In the genomic region with DNA sequence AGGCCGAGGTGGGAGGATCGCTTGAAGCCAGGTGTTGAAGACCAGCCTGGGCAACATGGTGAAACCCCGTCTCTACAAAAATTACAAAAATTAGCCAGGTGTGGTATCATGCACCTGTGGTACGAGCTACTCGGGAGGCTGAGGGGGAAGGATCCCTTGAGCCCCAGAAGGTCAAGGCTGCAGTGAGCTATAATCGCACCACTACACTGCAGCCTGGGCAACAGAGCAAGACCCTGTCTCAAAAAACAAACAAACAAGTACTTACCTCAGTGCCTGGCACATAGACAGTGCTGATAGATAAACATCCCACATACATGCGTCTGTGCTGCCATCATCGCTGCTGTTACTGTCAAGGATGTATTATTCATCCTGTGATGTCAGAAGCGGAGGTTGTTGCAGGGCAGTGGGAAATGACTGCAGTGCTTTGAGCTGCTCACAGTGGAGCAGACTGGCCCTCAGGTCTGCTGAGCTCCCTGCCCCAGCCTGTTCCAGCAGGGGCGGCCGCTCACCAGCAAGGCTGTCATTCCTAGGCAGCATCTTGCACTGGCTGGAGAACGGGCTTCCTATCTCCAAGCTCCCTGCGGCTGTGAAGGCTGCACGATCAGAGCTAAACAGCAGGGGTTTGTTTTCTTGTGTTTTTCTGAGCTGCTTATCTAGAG, we compare ENCODE assay signal across 10 cellular contexts.
DNase-seq lines count a peak whose midpoint lies in the region; ATAC-seq and TF ChIP-seq lines count a peak whose summit lies in the region.
"Had no signal": no experiment of that assay in that cellular context is flagged by ENCODE, and none has a peak within 500 bp of the region (broad histone marks: within the 10 kb centered on the region; RNA-seq: fewer than 3 reads in every experiment).

No MANE protein-coding gene starts in this region.

- TF ChIP-seq CTCF in AG04449 (IDR thresholded peaks at IDR 0.05; ENCODE audit: insufficient read depth, low read length, missing control alignments) = no peak

- CTCF ChIA-PET in AG04449 (lab: Yijun Ruan, JAX) = interaction anchor here (0.5 kb wide), 1 partner anchor 53 kb away, joined by 3 read pairs; no protein-coding TSS in a partner anchor

- H3K27ac ChIP-seq in muscle layer of colon (ENCODE audit: low read depth, low read length) = peak overlapping the region; percentile 42

- no peak overlapping the region for H3K4me3 Mint-ChIP-seq in dendritic cell treated with granulocyte-macrophage colony-stimulating factor and Interleukin-4, amounts not matched to agents 40 ng/mL and 50 ng/mL, for 4 days

- POLR2A ChIA-PET in AG04449 (lab: Yijun Ruan, JAX) = interaction anchor here (0.7 to 1.0 kb wide), 2 partner anchors 14 to 44 kb away, joined by 3 read pairs; no protein-coding TSS in a partner anchor

- no peaks in the 10 kb centered on the region for H3K9me3 ChIP-seq in muscle layer of colon (ENCODE audit: low read length)

- H3K9ac ChIP-seq in muscle layer of colon (ENCODE audit: low read length) = no peak overlapping the region

- H3K27ac Mint-ChIP-seq in dendritic cell treated with granulocyte-macrophage colony-stimulating factor and Interleukin-4, amounts not matched to agents 40 ng/mL and 50 ng/mL, for 4 days = peak overlapping the region; percentile 45

- H3K27me3 Mint-ChIP-seq in dendritic cell treated with granulocyte-macrophage colony-stimulating factor and Interleukin-4, amounts not matched to agents 40 ng/mL and 50 ng/mL, for 4 days = no peaks in the 10 kb centered on the region

- no peaks in the 10 kb centered on the region for H3K36me3 ChIP-seq in muscle layer of colon (ENCODE audit: insufficient read depth, low read length)

- intact Hi-C loops in dendritic cell treated with granulocyte-macrophage colony-stimulating factor and Interleukin-4, amounts not matched to agents 40 ng/mL and 50 ng/mL, for 4 days (cut with micrococcal nuclease) = loop anchor here (5.0 kb wide), 1 partner anchor 37 kb away; no protein-coding TSS in a partner anchor

- peak; percentile 40 for DNase-seq in AG04449 (ENCODE audit: low read depth, low spot score)
- DNase-seq in HCEC 1CT = peak; percentile 62
- no peak for DNase-seq in COLO668 (lab: John Stamatoyannopoulos, UW; ENCODE audit: unreplicated experiment)
- no peak for DNase-seq in effector CD4-positive, alpha-beta T cell
- DNase-seq: foreskin melanocyte, occipital lobe had no signal

- H3K4me3 ChIP-seq in AG04449 (ENCODE audit: low read depth, low read length) (no peak overlapping the region), muscle layer of colon (ENCODE audit: low read depth in 1 of 2, low read length in 2 of 2) (no peak overlapping the region)

- no peaks in the 10 kb centered on the region for H3K27me3 ChIP-seq in muscle layer of colon (ENCODE audit: control insufficient read depth in 1 of 2, insufficient read depth in 2 of 2, low read length in 2 of 2)

- no peak for ATAC-seq in HG03139 (IDR thresholded peaks at IDR 0.05; ENCODE audit: unreplicated experiment)
- ATAC-seq in HG02840 (IDR thresholded peaks at IDR 0.05; ENCODE audit: low FRiP score, unreplicated experiment) = no peak

- H3K36me3 Mint-ChIP-seq in dendritic cell treated with granulocyte-macrophage colony-stimulating factor and Interleukin-4, amounts not matched to agents 40 ng/mL and 50 ng/mL, for 4 days (ENCODE audit: low read depth) = peaks cover 9% of the 10 kb centered on the region

- H3K9me3 Mint-ChIP-seq in dendritic cell treated with granulocyte-macrophage colony-stimulating factor and Interleukin-4, amounts not matched to agents 40 ng/mL and 50 ng/mL, for 4 days = no peaks in the 10 kb centered on the region

- H3K4me1 ChIP-seq in muscle layer of colon (ENCODE audit: insufficient read depth, low read length) = peaks cover 49% of the 10 kb centered on the region

- H3K4me1 Mint-ChIP-seq in dendritic cell treated with granulocyte-macrophage colony-stimulating factor and Interleukin-4, amounts not matched to agents 40 ng/mL and 50 ng/mL, for 4 days (ENCODE audit: low read depth) = peaks cover 52% of the 10 kb centered on the region

Comparison
In these comparisons a context has a peak if more than half of its experiments do, and no peak if none do; other contexts are left out.
1. DNase-seq: peak in AG04449 (single experiment) and HCEC 1CT (single experiment); none in COLO668 (single experiment) and effector CD4-positive, alpha-beta T cell (single experiment).